ENCODE assay signal across 18 cellular contexts in genomic region chr21:25149022-25149421, GRCh38.
"Had no signal": no experiment of that assay in that cellular context is flagged by ENCODE, and none has a peak within 500 bp of the region (broad histone marks: within the 10 kb centered on the region; RNA-seq: fewer than 3 reads in every experiment).

No MANE protein-coding gene starts in this region.

- H3K27ac ChIP-seq: epithelial cell of prostate, esophagus muscularis mucosa, gastrocnemius medialis, heart right ventricle, spleen, uterus had no signal

- H3K4me3 ChIP-seq: esophagus muscularis mucosa, gastrocnemius medialis, heart right ventricle, spleen, uterus had no signal

- H3K4me1 Mint-ChIP-seq: natural killer cell, neural crest cell had no signal

- H3K4me3 Mint-ChIP-seq: dendritic cell treated with granulocyte-macrophage colony-stimulating factor and Interleukin-4, amounts not matched to agents 40 ng/mL and 50 ng/mL, for 4 days; effector memory CD8-positive, alpha-beta T cell; natural killer cell; neural crest cell; type B pancreatic cell had no signal

- ATAC-seq: effector memory CD8-positive, alpha-beta T cell; gastrocnemius medialis; heart right ventricle; left ventricle myocardium superior; natural killer cell; sciatic nerve had no signal

- H3K4me1 ChIP-seq: esophagus muscularis mucosa, gastrocnemius medialis, heart right ventricle, spleen, uterus had no signal

- H3K9me3 ChIP-seq: esophagus muscularis mucosa, gastrocnemius medialis, uterus had no signal

- H3K27ac Mint-ChIP-seq: dendritic cell treated with granulocyte-macrophage colony-stimulating factor and Interleukin-4, amounts not matched to agents 40 ng/mL and 50 ng/mL, for 4 days; effector memory CD8-positive, alpha-beta T cell; natural killer cell; type B pancreatic cell had no signal

- H3K36me3 ChIP-seq: esophagus muscularis mucosa, gastrocnemius medialis, heart right ventricle, spleen, uterus had no signal

- H3K27me3 Mint-ChIP-seq: dendritic cell treated with granulocyte-macrophage colony-stimulating factor and Interleukin-4, amounts not matched to agents 40 ng/mL and 50 ng/mL, for 4 days; effector memory CD8-positive, alpha-beta T cell; type B pancreatic cell had no signal

- DNase-seq: effector memory CD8-positive, alpha-beta T cell; gastrocnemius medialis; heart right ventricle; islet precursor cell; left ventricle myocardium superior; mammary epithelial cell; natural killer cell; posterior cingulate gyrus; spleen; stimulated activated CD4-positive, alpha-beta T cell treated with anti-CD3 and anti-CD28 coated beads, Interleukin-2, amount 100 ng/mL, for 24 hours; stimulated activated naive CD4-positive, alpha-beta T cell treated with Interleukin-2 at 50 U/mL for 16 hours; uterus had no signal

- H3K9me3 Mint-ChIP-seq: type B pancreatic cell had no signal

- H3K27me3 ChIP-seq: esophagus muscularis mucosa, gastrocnemius medialis, heart right ventricle, spleen, uterus had no signal
